Comparison of ENCODE assay signal across 2 cellular contexts in the genomic region with DNA sequence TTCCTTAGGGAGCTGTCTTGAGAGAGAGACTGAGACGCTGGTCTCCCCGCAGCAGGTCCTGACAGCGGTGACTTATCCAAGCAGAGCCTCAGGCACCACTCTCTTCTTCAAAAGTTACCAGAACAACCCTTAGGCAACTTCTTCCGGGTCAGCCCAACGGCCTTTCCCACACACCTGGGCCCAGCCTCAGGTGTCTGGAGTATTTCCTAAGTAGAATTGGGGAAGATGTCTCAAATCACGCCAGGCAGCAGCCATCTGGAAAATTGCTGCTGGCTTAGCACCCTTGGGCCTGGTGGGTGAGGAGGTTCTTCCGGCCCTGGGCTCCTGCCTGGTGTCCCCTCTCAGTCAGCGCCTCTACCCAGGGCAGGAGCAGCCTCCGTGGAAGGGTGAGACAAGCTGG.
TF ChIP-seq lines count a peak whose summit lies in the region.

No MANE protein-coding gene starts in this region.

TF ChIP-seq in GM23338, 12 proteins besides CTCF, POLR2A, EP300 and RAD21 (continued from another document):
- TF ChIP-seq, protein P1, sequence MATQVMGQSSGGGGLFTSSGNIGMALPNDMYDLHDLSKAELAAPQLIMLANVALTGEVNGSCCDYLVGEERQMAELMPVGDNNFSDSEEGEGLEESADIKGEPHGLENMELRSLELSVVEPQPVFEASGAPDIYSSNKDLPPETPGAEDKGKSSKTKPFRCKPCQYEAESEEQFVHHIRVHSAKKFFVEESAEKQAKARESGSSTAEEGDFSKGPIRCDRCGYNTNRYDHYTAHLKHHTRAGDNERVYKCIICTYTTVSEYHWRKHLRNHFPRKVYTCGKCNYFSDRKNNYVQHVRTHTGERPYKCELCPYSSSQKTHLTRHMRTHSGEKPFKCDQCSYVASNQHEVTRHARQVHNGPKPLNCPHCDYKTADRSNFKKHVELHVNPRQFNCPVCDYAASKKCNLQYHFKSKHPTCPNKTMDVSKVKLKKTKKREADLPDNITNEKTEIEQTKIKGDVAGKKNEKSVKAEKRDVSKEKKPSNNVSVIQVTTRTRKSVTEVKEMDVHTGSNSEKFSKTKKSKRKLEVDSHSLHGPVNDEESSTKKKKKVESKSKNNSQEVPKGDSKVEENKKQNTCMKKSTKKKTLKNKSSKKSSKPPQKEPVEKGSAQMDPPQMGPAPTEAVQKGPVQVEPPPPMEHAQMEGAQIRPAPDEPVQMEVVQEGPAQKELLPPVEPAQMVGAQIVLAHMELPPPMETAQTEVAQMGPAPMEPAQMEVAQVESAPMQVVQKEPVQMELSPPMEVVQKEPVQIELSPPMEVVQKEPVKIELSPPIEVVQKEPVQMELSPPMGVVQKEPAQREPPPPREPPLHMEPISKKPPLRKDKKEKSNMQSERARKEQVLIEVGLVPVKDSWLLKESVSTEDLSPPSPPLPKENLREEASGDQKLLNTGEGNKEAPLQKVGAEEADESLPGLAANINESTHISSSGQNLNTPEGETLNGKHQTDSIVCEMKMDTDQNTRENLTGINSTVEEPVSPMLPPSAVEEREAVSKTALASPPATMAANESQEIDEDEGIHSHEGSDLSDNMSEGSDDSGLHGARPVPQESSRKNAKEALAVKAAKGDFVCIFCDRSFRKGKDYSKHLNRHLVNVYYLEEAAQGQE (IDR thresholded peaks at IDR 0.05; ENCODE audit: unreplicated experiment): no peak
- TF ChIP-seq ZNF331 (CRISPR knock-in tag; IDR thresholded peaks at IDR 0.05; ENCODE audit: low read depth) (no peak), CREB1 (CRISPR knock-in tag; IDR thresholded peaks at IDR 0.05; ENCODE audit: low read depth) (no peak), EZH2phosphoT487 (IDR thresholded peaks at IDR 0.05; ENCODE audit: unreplicated experiment) (no peak), POLR2AphosphoS5 (IDR thresholded peaks at IDR 0.05; ENCODE audit: low read depth) (no peak), ZNF114 (CRISPR knock-in tag; IDR thresholded peaks at IDR 0.05) (no peak), NANOG (IDR thresholded peaks at IDR 0.05; ENCODE audit: borderline replicate concordance) (no peak), STAT1 (IDR thresholded peaks at IDR 0.05; ENCODE audit: unreplicated experiment) (no peak)
- TF ChIP-seq, protein P2, sequence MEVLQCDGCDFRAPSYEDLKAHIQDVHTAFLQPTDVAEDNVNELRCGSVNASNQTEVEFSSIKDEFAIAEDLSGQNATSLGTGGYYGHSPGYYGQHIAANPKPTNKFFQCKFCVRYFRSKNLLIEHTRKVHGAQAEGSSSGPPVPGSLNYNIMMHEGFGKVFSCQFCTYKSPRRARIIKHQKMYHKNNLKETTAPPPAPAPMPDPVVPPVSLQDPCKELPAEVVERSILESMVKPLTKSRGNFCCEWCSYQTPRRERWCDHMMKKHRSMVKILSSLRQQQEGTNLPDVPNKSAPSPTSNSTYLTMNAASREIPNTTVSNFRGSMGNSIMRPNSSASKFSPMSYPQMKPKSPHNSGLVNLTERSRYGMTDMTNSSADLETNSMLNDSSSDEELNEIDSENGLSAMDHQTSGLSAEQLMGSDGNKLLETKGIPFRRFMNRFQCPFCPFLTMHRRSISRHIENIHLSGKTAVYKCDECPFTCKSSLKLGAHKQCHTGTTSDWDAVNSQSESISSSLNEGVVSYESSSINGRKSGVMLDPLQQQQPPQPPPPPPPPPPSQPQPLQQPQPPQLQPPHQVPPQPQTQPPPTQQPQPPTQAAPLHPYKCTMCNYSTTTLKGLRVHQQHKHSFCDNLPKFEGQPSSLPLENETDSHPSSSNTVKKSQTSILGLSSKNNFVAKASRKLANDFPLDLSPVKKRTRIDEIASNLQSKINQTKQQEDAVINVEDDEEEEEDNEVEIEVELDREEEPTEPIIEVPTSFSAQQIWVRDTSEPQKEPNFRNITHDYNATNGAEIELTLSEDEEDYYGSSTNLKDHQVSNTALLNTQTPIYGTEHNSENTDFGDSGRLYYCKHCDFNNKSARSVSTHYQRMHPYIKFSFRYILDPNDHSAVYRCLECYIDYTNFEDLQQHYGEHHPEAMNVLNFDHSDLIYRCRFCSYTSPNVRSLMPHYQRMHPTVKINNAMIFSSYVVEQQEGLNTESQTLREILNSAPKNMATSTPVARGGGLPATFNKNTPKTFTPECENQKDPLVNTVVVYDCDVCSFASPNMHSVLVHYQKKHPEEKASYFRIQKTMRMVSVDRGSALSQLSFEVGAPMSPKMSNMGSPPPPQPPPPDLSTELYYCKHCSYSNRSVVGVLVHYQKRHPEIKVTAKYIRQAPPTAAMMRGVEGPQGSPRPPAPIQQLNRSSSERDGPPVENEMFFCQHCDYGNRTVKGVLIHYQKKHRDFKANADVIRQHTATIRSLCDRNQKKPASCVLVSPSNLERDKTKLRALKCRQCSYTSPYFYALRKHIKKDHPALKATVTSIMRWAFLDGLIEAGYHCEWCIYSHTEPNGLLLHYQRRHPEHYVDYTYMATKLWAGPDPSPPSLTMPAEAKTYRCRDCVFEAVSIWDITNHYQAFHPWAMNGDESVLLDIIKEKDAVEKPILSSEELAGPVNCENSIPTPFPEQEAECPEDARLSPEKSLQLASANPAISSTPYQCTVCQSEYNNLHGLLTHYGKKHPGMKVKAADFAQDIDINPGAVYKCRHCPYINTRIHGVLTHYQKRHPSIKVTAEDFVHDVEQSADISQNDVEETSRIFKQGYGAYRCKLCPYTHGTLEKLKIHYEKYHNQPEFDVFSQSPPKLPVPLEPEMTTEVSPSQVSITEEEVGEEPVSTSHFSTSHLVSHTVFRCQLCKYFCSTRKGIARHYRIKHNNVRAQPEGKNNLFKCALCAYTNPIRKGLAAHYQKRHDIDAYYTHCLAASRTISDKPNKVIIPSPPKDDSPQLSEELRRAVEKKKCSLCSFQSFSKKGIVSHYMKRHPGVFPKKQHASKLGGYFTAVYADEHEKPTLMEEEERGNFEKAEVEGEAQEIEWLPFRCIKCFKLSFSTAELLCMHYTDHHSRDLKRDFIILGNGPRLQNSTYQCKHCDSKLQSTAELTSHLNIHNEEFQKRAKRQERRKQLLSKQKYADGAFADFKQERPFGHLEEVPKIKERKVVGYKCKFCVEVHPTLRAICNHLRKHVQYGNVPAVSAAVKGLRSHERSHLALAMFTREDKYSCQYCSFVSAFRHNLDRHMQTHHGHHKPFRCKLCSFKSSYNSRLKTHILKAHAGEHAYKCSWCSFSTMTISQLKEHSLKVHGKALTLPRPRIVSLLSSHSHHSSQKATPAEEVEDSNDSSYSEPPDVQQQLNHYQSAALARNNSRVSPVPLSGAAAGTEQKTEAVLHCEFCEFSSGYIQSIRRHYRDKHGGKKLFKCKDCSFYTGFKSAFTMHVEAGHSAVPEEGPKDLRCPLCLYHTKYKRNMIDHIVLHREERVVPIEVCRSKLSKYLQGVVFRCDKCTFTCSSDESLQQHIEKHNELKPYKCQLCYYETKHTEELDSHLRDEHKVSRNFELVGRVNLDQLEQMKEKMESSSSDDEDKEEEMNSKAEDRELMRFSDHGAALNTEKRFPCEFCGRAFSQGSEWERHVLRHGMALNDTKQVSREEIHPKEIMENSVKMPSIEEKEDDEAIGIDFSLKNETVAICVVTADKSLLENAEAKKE (CRISPR knock-in tag; IDR thresholded peaks at IDR 0.05): no peak

TF ChIP-seq in K562, 482 proteins besides CTCF, POLR2A, EP300 and RAD21 (continued from another document):
- TF ChIP-seq, protein P3, sequence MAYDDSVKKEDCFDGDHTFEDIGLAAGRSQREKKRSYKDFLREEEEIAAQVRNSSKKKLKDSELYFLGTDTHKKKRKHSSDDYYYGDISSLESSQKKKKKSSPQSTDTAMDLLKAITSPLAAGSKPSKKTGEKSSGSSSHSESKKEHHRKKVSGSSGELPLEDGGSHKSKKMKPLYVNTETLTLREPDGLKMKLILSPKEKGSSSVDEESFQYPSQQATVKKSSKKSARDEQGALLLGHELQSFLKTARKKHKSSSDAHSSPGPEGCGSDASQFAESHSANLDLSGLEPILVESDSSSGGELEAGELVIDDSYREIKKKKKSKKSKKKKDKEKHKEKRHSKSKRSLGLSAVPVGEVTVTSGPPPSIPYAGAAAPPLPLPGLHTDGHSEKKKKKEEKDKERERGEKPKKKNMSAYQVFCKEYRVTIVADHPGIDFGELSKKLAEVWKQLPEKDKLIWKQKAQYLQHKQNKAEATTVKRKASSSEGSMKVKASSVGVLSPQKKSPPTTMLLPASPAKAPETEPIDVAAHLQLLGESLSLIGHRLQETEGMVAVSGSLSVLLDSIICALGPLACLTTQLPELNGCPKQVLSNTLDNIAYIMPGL (CRISPR knock-in tag; IDR thresholded peaks at IDR 0.05): no peak
- TF ChIP-seq NR2C1 (IDR thresholded peaks at IDR 0.05) (peak; percentile 73), NR2C1 (tag; IDR thresholded peaks at IDR 0.05) (peak; percentile 55)
